Comparison of ENCODE assay signal across 1 cellular context in the genomic region with DNA sequence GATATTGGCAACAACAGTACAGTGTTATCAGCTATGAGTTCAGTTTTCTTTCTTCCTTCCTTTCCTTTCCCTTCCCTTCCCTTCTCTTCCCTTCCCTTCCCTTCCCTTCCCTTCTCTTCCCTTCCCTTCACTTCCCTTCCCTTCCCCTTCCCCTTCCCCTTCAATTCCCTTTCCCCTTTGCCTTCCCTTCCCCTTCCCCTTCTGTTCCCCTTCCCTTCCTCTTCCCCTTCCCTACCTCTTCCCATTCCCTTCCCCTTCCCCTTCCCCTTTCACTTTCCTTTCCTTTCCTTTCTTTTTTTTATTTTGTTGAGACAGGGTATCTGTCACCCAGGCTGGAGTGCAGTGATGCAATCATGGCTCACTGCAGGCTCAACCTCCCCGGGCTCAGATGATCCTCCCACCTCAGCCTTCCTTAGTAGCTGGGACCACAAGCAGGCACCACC.
TF ChIP-seq lines count a peak whose summit lies in the region.

No MANE protein-coding gene starts in this region.

TF ChIP-seq in K562, 482 proteins besides CTCF, POLR2A, EP300 and RAD21 (continued from another document and continues in another):
- TF ChIP-seq ZNF512 (tag; IDR thresholded peaks at IDR 0.05) (peak; percentile 93), CEBPB (tag; IDR thresholded peaks at IDR 0.05) (peak; percentile 79), NCOA1 (IDR thresholded peaks at IDR 0.05; ENCODE audit: low read depth) (no peak), TBL1XR1 (IDR thresholded peaks at IDR 0.05; ENCODE audit: low read length in 2 of 2) (no peak), ZZZ3 (IDR thresholded peaks at IDR 0.05) (no peak), MIER1 (IDR thresholded peaks at IDR 0.05; ENCODE audit: low read depth) (no peak), CEBPG (CRISPR knock-in tag; IDR thresholded peaks at IDR 0.05) (peak; percentile 79), CEBPG (tag; conservative IDR thresholded peaks at IDR 0.05 in 1 of 2, IDR thresholded peaks at IDR 0.05 in 1 of 2) (peak; percentile 89 to 92), ETV1 (tag; conservative IDR thresholded peaks at IDR 0.05; ENCODE audit: low read depth) (0 out of 2 replicates have a peak, but pooled peaks have one; percentile 24), RFX5 (IDR thresholded peaks at IDR 0.05; ENCODE audit: low read depth, low read length) (no peak), DIDO1 (tag; IDR thresholded peaks at IDR 0.05; ENCODE audit: low read depth) (peak; percentile 30; the same call in 1 of the 2 replicates), LARP7 (IDR thresholded peaks at IDR 0.05) (0 out of 2 replicates have a peak, but pooled peaks have one; percentile 38), EP400 (IDR thresholded peaks at IDR 0.05) (0 out of 2 replicates have a peak, but pooled peaks have one; percentile 28), ETV6 (IDR thresholded peaks at IDR 0.05; ENCODE audit: borderline replicate concordance in 1 of 2, low read depth in 2 of 2, low read length in 1 of 2) (peak in 1 of 2 experiments; percentile 38; a peak in 1 of 4 replicates), ETV6 (CRISPR knock-in tag; IDR thresholded peaks at IDR 0.05; ENCODE audit: borderline replicate concordance) (no peak), SMARCE1 (IDR thresholded peaks at IDR 0.05) (peak; percentile 48; the same call in 1 of the 2 replicates), FIP1L1 (IDR thresholded peaks at IDR 0.05; ENCODE audit: low read depth, low read length, poor library complexity, severe bottlenecking) (no peak), ATF3 (IDR thresholded peaks at IDR 0.05) (peak; percentile 96), ATF3 (CRISPR knock-in tag; conservative IDR thresholded peaks at IDR 0.05) (no peak), SMARCA4 (IDR thresholded peaks at IDR 0.05) (peak; percentile 24; the same call in 1 of the 2 replicates), CHD2 (IDR thresholded peaks at IDR 0.05; ENCODE audit: low read depth, low read length) (no peak), JUND (IDR thresholded peaks at IDR 0.05; ENCODE audit: borderline replicate concordance, low read depth, low read length) (peak; percentile 25; the same call in 1 of the 2 replicates), JUND (tag; IDR thresholded peaks at IDR 0.05; ENCODE audit: borderline replicate concordance, low read depth, low read length) (no peak), HLTF (IDR thresholded peaks at IDR 0.05) (peak; percentile 64; the same call in 1 of the 2 replicates), PYGO2 (tag; IDR thresholded peaks at IDR 0.05) (no peak), ZEB2 (IDR thresholded peaks at IDR 0.05) (0 out of 2 replicates have a peak, but pooled peaks have one; percentile 12), SMARCB1 (IDR thresholded peaks at IDR 0.05; ENCODE audit: insufficient read length, low read depth) (no peak), ELF4 (CRISPR knock-in tag; IDR thresholded peaks at IDR 0.05) (peak; percentile 92), CCAR2 (IDR thresholded peaks at IDR 0.05; ENCODE audit: low read depth, low read length) (no peak), ESRRB (CRISPR knock-in tag; IDR thresholded peaks at IDR 0.05; ENCODE audit: borderline replicate concordance) (no peak), ZNF239 (CRISPR knock-in tag; IDR thresholded peaks at IDR 0.05) (no peak), HDAC6 (IDR thresholded peaks at IDR 0.05; ENCODE audit: low read depth, low read length) (no peak), GABPB2 (CRISPR knock-in tag; conservative IDR thresholded peaks at IDR 0.05) (no peak), ZNF384 (IDR thresholded peaks at IDR 0.05; ENCODE audit: low read depth, low read length) (peak; percentile 51), JUN (IDR thresholded peaks at IDR 0.05; ENCODE audit: borderline replicate concordance, low read depth, low read length) (0 out of 2 replicates have a peak, but pooled peaks have one; percentile 12), JUN (CRISPR knock-in tag; IDR thresholded peaks at IDR 0.05; ENCODE audit: borderline replicate concordance) (no peak), GABPA (tag; conservative IDR thresholded peaks at IDR 0.05; ENCODE audit: low read depth) (no peak), AFF1 (IDR thresholded peaks at IDR 0.05; ENCODE audit: low read depth in 1 of 2, partially characterized antibody in 2 of 2) (peak in 1 of 2 experiments; percentile 24), TAF1 (IDR thresholded peaks at IDR 0.05; ENCODE audit: control insufficient read depth, extremely low read depth, insufficient read depth, low read length, severe bottlenecking) (no peak), OTX1 (CRISPR knock-in tag; IDR thresholded peaks at IDR 0.05) (peak; percentile 89; the same call in 1 of the 2 replicates), FOXK2 (conservative IDR thresholded peaks at IDR 0.05 in 1 of 2, IDR thresholded peaks at IDR 0.05 in 1 of 2; ENCODE audit: low read depth in 2 of 2) (no peak), KDM5B (IDR thresholded peaks at IDR 0.05; ENCODE audit: insufficient replicate concordance, low read depth, low read length) (no peak), PCBP1 (IDR thresholded peaks at IDR 0.05; ENCODE audit: low read depth, low read length, poor library complexity, severe bottlenecking) (peak; percentile 55), YY1 (IDR thresholded peaks at IDR 0.05; ENCODE audit: borderline replicate concordance in 1 of 3, control insufficient read depth in 1 of 3, extremely low read depth in 1 of 3, insufficient read depth in 3 of 3, insufficient read length in 1 of 3, insufficient replicate concordance in 2 of 3, low read depth in 1 of 3, low read length in 2 of 3) (no peak), PHB2 (IDR thresholded peaks at IDR 0.05; ENCODE audit: low read depth) (no peak), RHOXF2B (CRISPR knock-in tag; conservative IDR thresholded peaks at IDR 0.05) (no peak), DPF2 (IDR thresholded peaks at IDR 0.05) (peak; percentile 27; the same call in 1 of the 2 replicates), SMARCC2 (IDR thresholded peaks at IDR 0.05; ENCODE audit: low read depth) (no peak; the same call in 1 of the 2 replicates), THRB (CRISPR knock-in tag; conservative IDR thresholded peaks at IDR 0.05) (peak; percentile 95), MCM7 (IDR thresholded peaks at IDR 0.05) (no peak), PCBP2 (IDR thresholded peaks at IDR 0.05; ENCODE audit: low read depth, low read length, poor library complexity, severe bottlenecking) (no peak), HNRNPK (IDR thresholded peaks at IDR 0.05; ENCODE audit: low read depth, low read length, poor library complexity, severe bottlenecking) (peak; percentile 16), PBX2 (CRISPR knock-in tag; IDR thresholded peaks at IDR 0.05; ENCODE audit: low read depth) (no peak), PBX2 (tag; conservative IDR thresholded peaks at IDR 0.05; ENCODE audit: low read depth) (peak; percentile 45; the same call in 1 of the 2 replicates)
- TF ChIP-seq, protein P1, sequence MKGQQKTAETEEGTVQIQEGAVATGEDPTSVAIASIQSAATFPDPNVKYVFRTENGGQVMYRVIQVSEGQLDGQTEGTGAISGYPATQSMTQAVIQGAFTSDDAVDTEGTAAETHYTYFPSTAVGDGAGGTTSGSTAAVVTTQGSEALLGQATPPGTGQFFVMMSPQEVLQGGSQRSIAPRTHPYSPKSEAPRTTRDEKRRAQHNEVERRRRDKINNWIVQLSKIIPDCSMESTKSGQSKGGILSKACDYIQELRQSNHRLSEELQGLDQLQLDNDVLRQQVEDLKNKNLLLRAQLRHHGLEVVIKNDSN (CRISPR knock-in tag; IDR thresholded peaks at IDR 0.05): no peak
- TF ChIP-seq, protein P2, sequence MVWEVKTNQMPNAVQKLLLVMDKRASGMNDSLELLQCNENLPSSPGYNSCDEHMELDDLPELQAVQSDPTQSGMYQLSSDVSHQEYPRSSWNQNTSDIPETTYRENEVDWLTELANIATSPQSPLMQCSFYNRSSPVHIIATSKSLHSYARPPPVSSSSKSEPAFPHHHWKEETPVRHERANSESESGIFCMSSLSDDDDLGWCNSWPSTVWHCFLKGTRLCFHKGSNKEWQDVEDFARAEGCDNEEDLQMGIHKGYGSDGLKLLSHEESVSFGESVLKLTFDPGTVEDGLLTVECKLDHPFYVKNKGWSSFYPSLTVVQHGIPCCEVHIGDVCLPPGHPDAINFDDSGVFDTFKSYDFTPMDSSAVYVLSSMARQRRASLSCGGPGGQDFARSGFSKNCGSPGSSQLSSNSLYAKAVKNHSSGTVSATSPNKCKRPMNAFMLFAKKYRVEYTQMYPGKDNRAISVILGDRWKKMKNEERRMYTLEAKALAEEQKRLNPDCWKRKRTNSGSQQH (CRISPR knock-in tag; IDR thresholded peaks at IDR 0.05): peak; percentile 94
- TF ChIP-seq, protein P3, sequence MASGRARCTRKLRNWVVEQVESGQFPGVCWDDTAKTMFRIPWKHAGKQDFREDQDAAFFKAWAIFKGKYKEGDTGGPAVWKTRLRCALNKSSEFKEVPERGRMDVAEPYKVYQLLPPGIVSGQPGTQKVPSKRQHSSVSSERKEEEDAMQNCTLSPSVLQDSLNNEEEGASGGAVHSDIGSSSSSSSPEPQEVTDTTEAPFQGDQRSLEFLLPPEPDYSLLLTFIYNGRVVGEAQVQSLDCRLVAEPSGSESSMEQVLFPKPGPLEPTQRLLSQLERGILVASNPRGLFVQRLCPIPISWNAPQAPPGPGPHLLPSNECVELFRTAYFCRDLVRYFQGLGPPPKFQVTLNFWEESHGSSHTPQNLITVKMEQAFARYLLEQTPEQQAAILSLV (tag; IDR thresholded peaks at IDR 0.05): 0 out of 2 replicates have a peak, but pooled peaks have one; percentile 37
